19 cellular contexts compared by ENCODE assay signal in genomic region chr2:236643480-236643879, GRCh38.
DNase-seq lines count a peak whose midpoint lies in the region; ATAC-seq and TF ChIP-seq lines count a peak whose summit lies in the region.
"Had no signal": no experiment of that assay in that cellular context is flagged by ENCODE, and none has a peak within 500 bp of the region (broad histone marks: within the 10 kb centered on the region; RNA-seq: fewer than 3 reads in every experiment).

No MANE protein-coding gene starts in this region.

- H3K4me3 Mint-ChIP-seq in activated CD4-positive, alpha-beta memory T cell treated with anti-CD3 and anti-CD28 coated beads, Interleukin-2, amount 10 ng/mL, durations not matched to agents 7 days and 5 days: no peak overlapping the region
- H3K4me3 Mint-ChIP-seq in activated CD4-positive, alpha-beta memory T cell treated with anti-CD3 and anti-CD28 coated beads for 36 hours: no peak overlapping the region
- no peak overlapping the region for H3K4me3 Mint-ChIP-seq in naive thymus-derived CD8-positive, alpha-beta T cell
- H3K4me3 Mint-ChIP-seq: CD4-positive, alpha-beta T cell; stimulated activated effector memory CD8-positive, alpha-beta T cell treated with anti-CD3 and anti-CD28 coated beads, Interleukin-12 subunit alpha, Interleukin-12 subunit beta, amount 100 ng/mL, for 72 hours; T-helper 17 cell; WTC11 had no signal

- no peak for TF ChIP-seq POLR2A in testis (IDR thresholded peaks at IDR 0.05)

- POLR2A ChIA-PET in activated CD4-positive, alpha-beta memory T cell treated with anti-CD3 and anti-CD28 coated beads, Interleukin-2, amount 10 ng/mL, durations not matched to agents 7 days and 5 days (lab: Charles Lee): no interaction called here
- POLR2A ChIA-PET in activated CD4-positive, alpha-beta memory T cell treated with anti-CD3 and anti-CD28 coated beads for 36 hours (lab: Charles Lee): no interaction called here
- POLR2A ChIA-PET in naive thymus-derived CD8-positive, alpha-beta T cell (lab: Charles Lee): no interaction called here

- no peaks in the 10 kb centered on the region for H3K27me3 ChIP-seq in foreskin keratinocyte
- no peaks in the 10 kb centered on the region for H3K27me3 ChIP-seq in rectal smooth muscle tissue (ENCODE audit: control insufficient read depth, insufficient read depth, low read length)
- no peaks in the 10 kb centered on the region for H3K27me3 ChIP-seq in upper lobe of right lung
- H3K27me3 ChIP-seq in testis: no peaks in the 10 kb centered on the region
- H3K27me3 ChIP-seq: left lung, right lobe of liver had no signal

- H3K9me3 ChIP-seq in upper lobe of right lung (no peaks in the 10 kb centered on the region), testis (no peaks in the 10 kb centered on the region)
- H3K9me3 ChIP-seq: right lobe of liver had no signal

- H3K27ac ChIP-seq in foreskin keratinocyte (peak overlapping the region; percentile 89), rectal smooth muscle tissue (ENCODE audit: low read depth, low read length) (peak overlapping the region; percentile 79), upper lobe of right lung (peak overlapping the region; percentile 25), testis (no peak overlapping the region)
- H3K27ac ChIP-seq: 22Rv1, right lobe of liver had no signal

- intact Hi-C loops in activated CD4-positive, alpha-beta memory T cell treated with anti-CD3 and anti-CD28 coated beads for 36 hours (cut with micrococcal nuclease): no loop called here
- intact Hi-C loops in upper lobe of right lung (cut with DNase I) (no loop called here), testis (cut with DNase I; ENCODE audit: low total_unique reads) (no loop called here)

- H3K27ac Mint-ChIP-seq in activated CD4-positive, alpha-beta memory T cell treated with anti-CD3 and anti-CD28 coated beads, Interleukin-2, amount 10 ng/mL, durations not matched to agents 7 days and 5 days: no peak overlapping the region
- H3K27ac Mint-ChIP-seq in activated CD4-positive, alpha-beta memory T cell treated with anti-CD3 and anti-CD28 coated beads for 36 hours: no peak overlapping the region
- no peak overlapping the region for H3K27ac Mint-ChIP-seq in naive thymus-derived CD8-positive, alpha-beta T cell
- H3K27ac Mint-ChIP-seq: CD4-positive, alpha-beta T cell; stimulated activated effector memory CD8-positive, alpha-beta T cell treated with anti-CD3 and anti-CD28 coated beads, Interleukin-12 subunit alpha, Interleukin-12 subunit beta, amount 100 ng/mL, for 72 hours; T-helper 17 cell; WTC11 had no signal

- H3K36me3 ChIP-seq in rectal smooth muscle tissue (ENCODE audit: control insufficient read depth, insufficient read depth, low read length) (no peaks in the 10 kb centered on the region), upper lobe of right lung (no peaks in the 10 kb centered on the region), testis (ENCODE audit: low read depth, missing control alignments) (no peaks in the 10 kb centered on the region)
- H3K36me3 ChIP-seq: left lung, right lobe of liver had no signal

- no peak for TF ChIP-seq CTCF in foreskin keratinocyte (conservative IDR thresholded peaks at IDR 0.05)
- TF ChIP-seq CTCF in upper lobe of right lung (IDR thresholded peaks at IDR 0.05): no peak
- no peak for TF ChIP-seq CTCF in testis (IDR thresholded peaks at IDR 0.05)

- no peak for ATAC-seq in foreskin keratinocyte
- ATAC-seq in upper lobe of right lung: no peak
- ATAC-seq in naive thymus-derived CD8-positive, alpha-beta T cell: no peak
- ATAC-seq in GM18861 (IDR thresholded peaks at IDR 0.05; ENCODE audit: unreplicated experiment): no peak
- ATAC-seq: stimulated activated effector memory CD8-positive, alpha-beta T cell treated with anti-CD3 and anti-CD28 coated beads, Interleukin-12 subunit alpha, Interleukin-12 subunit beta, amount 100 ng/mL, for 72 hours; T-helper 17 cell had no signal

- H3K4me1 Mint-ChIP-seq in activated CD4-positive, alpha-beta memory T cell treated with anti-CD3 and anti-CD28 coated beads, Interleukin-2, amount 10 ng/mL, durations not matched to agents 7 days and 5 days: no peaks in the 10 kb centered on the region
- no peaks in the 10 kb centered on the region for H3K4me1 Mint-ChIP-seq in activated CD4-positive, alpha-beta memory T cell treated with anti-CD3 and anti-CD28 coated beads for 36 hours (ENCODE audit: low read depth)
- H3K4me1 Mint-ChIP-seq in naive thymus-derived CD8-positive, alpha-beta T cell: peaks cover 0 to 2% (median under 1%) of the 10 kb centered on the region in 4 donors
- H3K4me1 Mint-ChIP-seq: stimulated activated effector memory CD8-positive, alpha-beta T cell treated with anti-CD3 and anti-CD28 coated beads, Interleukin-12 subunit alpha, Interleukin-12 subunit beta, amount 100 ng/mL, for 72 hours; T-helper 17 cell had no signal

- H3K9ac ChIP-seq in rectal smooth muscle tissue (ENCODE audit: low read length): no peak overlapping the region

- H3K4me1 ChIP-seq in foreskin keratinocyte: peaks cover 4% of the 10 kb centered on the region
- peaks cover 13% of the 10 kb centered on the region for H3K4me1 ChIP-seq in rectal smooth muscle tissue (ENCODE audit: control insufficient read depth, insufficient read depth, low read length)
- H3K4me1 ChIP-seq in upper lobe of right lung: no peaks in the 10 kb centered on the region
- no peaks in the 10 kb centered on the region for H3K4me1 ChIP-seq in testis
- H3K4me1 ChIP-seq: left lung, right lobe of liver had no signal

- H3K4me3 ChIP-seq in rectal smooth muscle tissue (ENCODE audit: low read length) (no peak overlapping the region), upper lobe of right lung (no peak overlapping the region), testis (no peak overlapping the region)
- H3K4me3 ChIP-seq: left lung, right lobe of liver had no signal

- H3K9me3 Mint-ChIP-seq in activated CD4-positive, alpha-beta memory T cell treated with anti-CD3 and anti-CD28 coated beads, Interleukin-2, amount 10 ng/mL, durations not matched to agents 7 days and 5 days: peaks cover 5% of the 10 kb centered on the region
- no peaks in the 10 kb centered on the region for H3K9me3 Mint-ChIP-seq in activated CD4-positive, alpha-beta memory T cell treated with anti-CD3 and anti-CD28 coated beads for 36 hours
- H3K9me3 Mint-ChIP-seq in naive thymus-derived CD8-positive, alpha-beta T cell: peaks cover 0 to 7% (median 0%) of the 10 kb centered on the region in 9 donors
- H3K9me3 Mint-ChIP-seq: CD4-positive, alpha-beta T cell; stimulated activated effector memory CD8-positive, alpha-beta T cell treated with anti-CD3 and anti-CD28 coated beads, Interleukin-12 subunit alpha, Interleukin-12 subunit beta, amount 100 ng/mL, for 72 hours had no signal

- peak; percentile 3 for DNase-seq in activated CD4-positive, alpha-beta memory T cell treated with anti-CD3 and anti-CD28 coated beads, Interleukin-2, amount 10 ng/mL, durations not matched to agents 7 days and 5 days
- no peak for DNase-seq in activated CD4-positive, alpha-beta memory T cell treated with anti-CD3 and anti-CD28 coated beads for 36 hours
- DNase-seq in foreskin keratinocyte (no peak), upper lobe of right lung (no peak), testis (no peak)
- no peak for DNase-seq in naive thymus-derived CD8-positive, alpha-beta T cell
- DNase-seq: activated gamma-delta T cell treated with Interleukin-2 at 50 U/mL for 16 hours; CD4-positive, alpha-beta T cell; Kasumi-1; NCI-H1417 treated with DMSO at 0.1 percent for 48 hours; NCI-H2171 treated with DMSO at 0.1 percent for 48 hours; T-helper 17 cell had no signal

- 94 to 98% methylated on average over 8 of the region's 8 CpGs for WGBS in testis, 2 donors

- CTCF ChIA-PET in activated CD4-positive, alpha-beta memory T cell treated with anti-CD3 and anti-CD28 coated beads, Interleukin-2, amount 10 ng/mL, durations not matched to agents 7 days and 5 days (lab: Charles Lee): no interaction called here
- CTCF ChIA-PET in activated CD4-positive, alpha-beta memory T cell treated with anti-CD3 and anti-CD28 coated beads for 36 hours (lab: Charles Lee): no interaction called here

- peaks cover 18% of the 10 kb centered on the region for H3K27me3 Mint-ChIP-seq in activated CD4-positive, alpha-beta memory T cell treated with anti-CD3 and anti-CD28 coated beads, Interleukin-2, amount 10 ng/mL, durations not matched to agents 7 days and 5 days
- peaks cover 14% of the 10 kb centered on the region for H3K27me3 Mint-ChIP-seq in activated CD4-positive, alpha-beta memory T cell treated with anti-CD3 and anti-CD28 coated beads for 36 hours
- H3K27me3 Mint-ChIP-seq in naive thymus-derived CD8-positive, alpha-beta T cell: peaks cover 10 to 26% (median 13%) of the 10 kb centered on the region in 5 donors

- no peaks in the 10 kb centered on the region for H3K36me3 Mint-ChIP-seq in activated CD4-positive, alpha-beta memory T cell treated with anti-CD3 and anti-CD28 coated beads, Interleukin-2, amount 10 ng/mL, durations not matched to agents 7 days and 5 days (ENCODE audit: low read depth)
- no peaks in the 10 kb centered on the region for H3K36me3 Mint-ChIP-seq in activated CD4-positive, alpha-beta memory T cell treated with anti-CD3 and anti-CD28 coated beads for 36 hours
- peaks cover 0 to 3% (median 0%) of the 10 kb centered on the region in 3 donors for H3K36me3 Mint-ChIP-seq in naive thymus-derived CD8-positive, alpha-beta T cell
- H3K36me3 Mint-ChIP-seq: stimulated activated effector memory CD8-positive, alpha-beta T cell treated with anti-CD3 and anti-CD28 coated beads, Interleukin-12 subunit alpha, Interleukin-12 subunit beta, amount 100 ng/mL, for 72 hours; WTC11 had no signal

Comparison
In these comparisons a context has a peak if more than half of its experiments do, and no peak if none do; other contexts are left out.
1. H3K27ac ChIP-seq: peak in foreskin keratinocyte (single experiment), rectal smooth muscle tissue (single experiment) and upper lobe of right lung (single experiment); none in testis (0 of 2).